18 cellular contexts compared by ENCODE assay signal in genomic region chr12:70393787-70394519, GRCh38. TPM values are rescaled to one million over a fixed set of nuclear protein-coding genes. Genes with fewer than 3 reads are reported as not detected.
DNase-seq lines count a peak whose midpoint lies in the region; ATAC-seq, FAIRE-seq and TF ChIP-seq lines count a peak whose summit lies in the region.
"Had no signal": no experiment of that assay in that cellular context is flagged by ENCODE, and none has a peak within 500 bp of the region (broad histone marks: within the 10 kb centered on the region; RNA-seq: fewer than 3 reads in every experiment).

No MANE protein-coding gene starts in this region.

- H3K4me3 ChIP-seq in GM23338 (no peak overlapping the region), adipocyte (ENCODE audit: low read length) (peak overlapping the region; percentile 17), fibroblast of villous mesenchyme (ENCODE audit: low read depth, low read length) (no peak overlapping the region), small intestine (ENCODE audit: low read depth in 1 of 2, low read length in 2 of 2) (no peak overlapping the region), mesendoderm (ENCODE audit: low read length) (no peak overlapping the region)
- H3K4me3 ChIP-seq: pancreas, spleen had no signal

- H3K27me3 Mint-ChIP-seq in GM23338 (ENCODE audit: insufficient read depth, low read depth, poor library complexity) = no peaks in the 10 kb centered on the region
- peaks cover 0 to 2% (median 1%) of the 10 kb centered on the region in 3 donors for H3K27me3 Mint-ChIP-seq in CD14-positive monocyte (ENCODE audit: low read depth in 3 of 3)
- H3K27me3 Mint-ChIP-seq: activated B cell treated with CpG ODN at 0.5 μM for 24 hours; CD4-positive, CD25-positive, alpha-beta regulatory T cell; stimulated activated naive CD8-positive, alpha-beta T cell treated with anti-CD3 and anti-CD28 coated beads, Interleukin-15, Interleukin-2, amounts not matched to agents 100 ng/mL and 50 ng/mL, for 24 hours had no signal

- peaks cover 7% of the 10 kb centered on the region; the same call in 2 of the 3 replicates for H3K4me1 Mint-ChIP-seq in GM23338
- H3K4me1 Mint-ChIP-seq in CD14-positive monocyte = no peaks in the 10 kb centered on the region
- H3K4me1 Mint-ChIP-seq: CD4-positive, CD25-positive, alpha-beta regulatory T cell had no signal

- H3K27ac ChIP-seq in GM23338 (ENCODE audit: low read depth) (peak overlapping the region; percentile 16; the same call in 1 of the 2 replicates), small intestine (ENCODE audit: low read depth in 1 of 2, low read length in 1 of 2) (no peak overlapping the region), mesendoderm (ENCODE audit: low read depth, low read length) (no peak overlapping the region)
- H3K27ac ChIP-seq: pancreas, spleen had no signal

- H3K4ac ChIP-seq in mesendoderm (ENCODE audit: low read depth, low read length) = no peak overlapping the region

- no peak for ATAC-seq in GM23338
- ATAC-seq: pancreas had no signal

- no peak overlapping the region for H4K8ac ChIP-seq in mesendoderm (ENCODE audit: low read depth, low read length)

- no peaks in the 10 kb centered on the region for H3F3A ChIP-seq in GM23338 (replicated peaks; ENCODE audit: low read depth)

- no peak overlapping the region for H2BK120ac ChIP-seq in mesendoderm (ENCODE audit: low read depth, low read length)

- intact Hi-C loops in CD14-positive monocyte (cut with micrococcal nuclease) = no loop called here

- H3K27me3 ChIP-seq in GM23338 (ENCODE audit: insufficient read depth) (no peaks in the 10 kb centered on the region), adipocyte (replicated peaks; ENCODE audit: control insufficient read depth, insufficient read depth, low read length) (no peaks in the 10 kb centered on the region), small intestine (ENCODE audit: control insufficient read depth in 2 of 2, insufficient read depth in 2 of 2, low read length in 2 of 2) (no peaks in the 10 kb centered on the region), mesendoderm (ENCODE audit: insufficient read depth, low read length, poor library complexity) (no peaks in the 10 kb centered on the region)
- H3K27me3 ChIP-seq: pancreas, spleen had no signal

- H3K36me3 ChIP-seq in GM23338 (ENCODE audit: insufficient read depth) (no peaks in the 10 kb centered on the region), adipocyte (ENCODE audit: control insufficient read depth, insufficient read depth, low read length, severe bottlenecking) (no peaks in the 10 kb centered on the region), small intestine (ENCODE audit: control insufficient read depth in 2 of 2, insufficient read depth in 2 of 2, low read length in 2 of 2) (no peaks in the 10 kb centered on the region), mesendoderm (ENCODE audit: control insufficient read depth, insufficient read depth, low read length) (peaks cover 2% of the 10 kb centered on the region)
- H3K36me3 ChIP-seq: pancreas, spleen had no signal

- H3K9me3 Mint-ChIP-seq in GM23338 (peaks cover 7% of the 10 kb centered on the region; the same call in 2 of the 3 replicates), CD14-positive monocyte (peaks cover 5 to 18% (median 8%) of the 10 kb centered on the region in 7 donors)

- H3K4me3 Mint-ChIP-seq in GM23338 (no peak overlapping the region), CD14-positive monocyte (no peak overlapping the region)
- H3K4me3 Mint-ChIP-seq: activated B cell treated with CpG ODN at 0.5 μM for 24 hours; CD4-positive, CD25-positive, alpha-beta regulatory T cell; stimulated activated naive CD8-positive, alpha-beta T cell treated with anti-CD3 and anti-CD28 coated beads, Interleukin-15, Interleukin-2, amounts not matched to agents 100 ng/mL and 50 ng/mL, for 24 hours had no signal

- no peak for TF ChIP-seq CTCF in GM23338 (conservative IDR thresholded peaks at IDR 0.05; ENCODE audit: low read depth in 2 of 2)
- no peak for TF ChIP-seq CTCF in fibroblast of villous mesenchyme (IDR thresholded peaks at IDR 0.05; ENCODE audit: insufficient read depth, low read depth, low read length)
- no peak for TF ChIP-seq CTCF in CD14-positive monocyte (IDR thresholded peaks at IDR 0.05)

- H3K79me2 ChIP-seq in GM23338 (replicated peaks; ENCODE audit: insufficient read depth) (0 out of 2 replicates have a peak, but pooled peaks cover 24% of the 10 kb centered on the region), mesendoderm (ENCODE audit: control insufficient read depth, insufficient read depth, low read length) (peaks cover 15% of the 10 kb centered on the region)

- no peak overlapping the region for H2BK15ac ChIP-seq in mesendoderm (replicated peaks; ENCODE audit: low read depth)

- DNase-seq in GM23338 (ENCODE audit: low spot score) = no peak
- DNase-seq in adipocyte (ENCODE audit: low read depth) = peak; percentile 53
- peak; percentile 49 for DNase-seq in fibroblast of villous mesenchyme (ENCODE audit: low read depth)
- DNase-seq in small intestine = peak; percentile 81
- DNase-seq in COLO668 (lab: John Stamatoyannopoulos, UW; ENCODE audit: unreplicated experiment) = no peak
- no peak for DNase-seq in NOMO-1 treated with DMSO at 0.1 percent for 48 hours (lab: John Stamatoyannopoulos, UW; ENCODE audit: unreplicated experiment)
- no peak for DNase-seq in mesendoderm
- no peak for DNase-seq in CD14-positive monocyte (ENCODE audit: low spot score)
- DNase-seq: activated B cell treated with CpG ODN at 0.5 μM for 24 hours; activated gamma-delta T cell treated with Interleukin-2 at 50 U/mL for 16 hours; CD4-positive, CD25-positive, alpha-beta regulatory T cell; effector CD8-positive, alpha-beta T cell; NCI-H187 treated with DMSO at 0.1 percent for 48 hours; NCI-H774; pancreas; spleen; T-helper 1 cell had no signal

- H2AFZ ChIP-seq in GM23338 = no peak overlapping the region

- no peak overlapping the region for H2BK5ac ChIP-seq in mesendoderm (ENCODE audit: low read length)

- no peaks in the 10 kb centered on the region for H3K9me2 ChIP-seq in GM23338 (ENCODE audit: insufficient read depth)

- no peak for FAIRE-seq in small intestine (lab: Jason Lieb, UNC)
- FAIRE-seq: pancreas had no signal

- H3K18ac ChIP-seq in mesendoderm (ENCODE audit: low read length) = no peak overlapping the region

- H3K4me2 ChIP-seq in GM23338 (no peak overlapping the region), mesendoderm (ENCODE audit: low read length) (no peak overlapping the region)

- 14 to 55% (median 27%) methylated on average over 2 of the region's 2 CpGs for WGBS in small intestine, 3 donors
- no CpG with 5 or more reads among the region's 2 CpGs for WGBS in mesendoderm (ENCODE audit: extremely low coverage, insufficient coverage, low lambda C conversion rate)

- no peak overlapping the region for H4K5ac ChIP-seq in mesendoderm (ENCODE audit: low read length)

- H3K23ac ChIP-seq in mesendoderm (ENCODE audit: low read length) = no peak overlapping the region

- H3K27ac Mint-ChIP-seq in GM23338 (no peak overlapping the region), CD14-positive monocyte (no peak overlapping the region)
- H3K27ac Mint-ChIP-seq: activated B cell treated with CpG ODN at 0.5 μM for 24 hours; CD4-positive, CD25-positive, alpha-beta regulatory T cell; stimulated activated naive CD8-positive, alpha-beta T cell treated with anti-CD3 and anti-CD28 coated beads, Interleukin-15, Interleukin-2, amounts not matched to agents 100 ng/mL and 50 ng/mL, for 24 hours had no signal

- H3K9ac ChIP-seq in adipocyte (ENCODE audit: low read length) = peak overlapping the region; percentile 2
- no peak overlapping the region for H3K9ac ChIP-seq in mesendoderm (ENCODE audit: low read length)

- H3K36me3 Mint-ChIP-seq in GM23338 (ENCODE audit: low read depth) (peaks cover 17% of the 10 kb centered on the region; the same call in 2 of the 3 replicates), CD14-positive monocyte (no peaks in the 10 kb centered on the region)

- no peak overlapping the region for H2AK5ac ChIP-seq in mesendoderm (ENCODE audit: low read length)

- H3K56ac ChIP-seq in mesendoderm (ENCODE audit: low read length) = no peak overlapping the region

- H3K79me1 ChIP-seq in mesendoderm (ENCODE audit: low read length) = peaks cover 26% of the 10 kb centered on the region

- no peaks in the 10 kb centered on the region for H4K20me1 ChIP-seq in GM23338 (replicated peaks; ENCODE audit: insufficient read depth)

- peaks cover 11% of the 10 kb centered on the region for H3K9me3 ChIP-seq in adipocyte (ENCODE audit: control insufficient read depth, low read length)
- H3K9me3 ChIP-seq in small intestine (ENCODE audit: control insufficient read depth, low read depth) = no peaks in the 10 kb centered on the region
- H3K9me3 ChIP-seq: pancreas had no signal

- no peaks in the 10 kb centered on the region; the same call in 1 of the 2 replicates for H3K4me1 ChIP-seq in GM23338 (ENCODE audit: insufficient read depth)
- peaks cover 17% of the 10 kb centered on the region for H3K4me1 ChIP-seq in adipocyte (ENCODE audit: control insufficient read depth, insufficient read depth, low read length)
- peaks cover 0 to 4% of the 10 kb centered on the region in 2 donors for H3K4me1 ChIP-seq in small intestine (ENCODE audit: control insufficient read depth in 2 of 2, insufficient read depth in 1 of 2, low read depth in 1 of 2, low read length in 1 of 2)
- H3K4me1 ChIP-seq in mesendoderm (ENCODE audit: control insufficient read depth, low read depth, low read length) = no peaks in the 10 kb centered on the region
- H3K4me1 ChIP-seq: pancreas, spleen had no signal

TF ChIP-seq in GM23338, 12 proteins besides CTCF, POLR2A, EP300 and RAD21 (continues in another document):
- no peak for TF ChIP-seq POLR2AphosphoS5 (IDR thresholded peaks at IDR 0.05; ENCODE audit: low read depth)
- TF ChIP-seq EZH2 (IDR thresholded peaks at IDR 0.05; ENCODE audit: low read depth, unreplicated experiment) = no peak
- no peak for TF ChIP-seq STAT1 (IDR thresholded peaks at IDR 0.05; ENCODE audit: unreplicated experiment)
- TF ChIP-seq CREB1 (CRISPR knock-in tag; IDR thresholded peaks at IDR 0.05; ENCODE audit: low read depth) = no peak
- TF ChIP-seq, protein P1, sequence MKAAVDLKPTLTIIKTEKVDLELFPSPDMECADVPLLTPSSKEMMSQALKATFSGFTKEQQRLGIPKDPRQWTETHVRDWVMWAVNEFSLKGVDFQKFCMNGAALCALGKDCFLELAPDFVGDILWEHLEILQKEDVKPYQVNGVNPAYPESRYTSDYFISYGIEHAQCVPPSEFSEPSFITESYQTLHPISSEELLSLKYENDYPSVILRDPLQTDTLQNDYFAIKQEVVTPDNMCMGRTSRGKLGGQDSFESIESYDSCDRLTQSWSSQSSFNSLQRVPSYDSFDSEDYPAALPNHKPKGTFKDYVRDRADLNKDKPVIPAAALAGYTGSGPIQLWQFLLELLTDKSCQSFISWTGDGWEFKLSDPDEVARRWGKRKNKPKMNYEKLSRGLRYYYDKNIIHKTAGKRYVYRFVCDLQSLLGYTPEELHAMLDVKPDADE (IDR thresholded peaks at IDR 0.05) = no peak

RNA-seq across cellular contexts. Expression of gene KCNMB4, which starts 27.9 kb away (rescaled TPM):
- total RNA-seq in GM23338 (2014; rRNA removed; shearing (Covaris generic)) = 14.7 and 18.0 TPM in 2 replicates
- polyA plus RNA-seq in GM23338 (2016; fragmentation: Nextera tagmentation; extraction: Ambion mirVana) = 9.4 and 11.3 TPM in 2 replicates
- 4.2 and 7.3 TPM in 2 replicates for total RNA-seq in fibroblast of villous mesenchyme
- polyA plus RNA-seq in small intestine = 1 to 10 TPM in 1 of 3 donors, under 1 TPM in 2; 0.22 to 2.8 (median 0.81) TPM
- polyA plus RNA-seq in mesendoderm (2013, experiment 1 of 2) = 9.6 TPM
- polyA plus RNA-seq in mesendoderm (2013, experiment 2 of 2) = 9.6 TPM
- under 1 TPM; 0.23 to 0.41 TPM for polyA plus RNA-seq in CD14-positive monocyte

Comparison
In these comparisons a context has a peak if more than half of its experiments do, and no peak if none do; other contexts are left out.
1. DNase-seq: peak in adipocyte (single experiment), fibroblast of villous mesenchyme (single experiment) and small intestine (single experiment); none in GM23338 (single experiment), COLO668 (single experiment), NOMO-1 treated with DMSO at 0.1 percent for 48 hours (single experiment), mesendoderm (single experiment) and CD14-positive monocyte (single experiment).